19 cellular contexts compared by ENCODE assay signal in the genomic region with DNA sequence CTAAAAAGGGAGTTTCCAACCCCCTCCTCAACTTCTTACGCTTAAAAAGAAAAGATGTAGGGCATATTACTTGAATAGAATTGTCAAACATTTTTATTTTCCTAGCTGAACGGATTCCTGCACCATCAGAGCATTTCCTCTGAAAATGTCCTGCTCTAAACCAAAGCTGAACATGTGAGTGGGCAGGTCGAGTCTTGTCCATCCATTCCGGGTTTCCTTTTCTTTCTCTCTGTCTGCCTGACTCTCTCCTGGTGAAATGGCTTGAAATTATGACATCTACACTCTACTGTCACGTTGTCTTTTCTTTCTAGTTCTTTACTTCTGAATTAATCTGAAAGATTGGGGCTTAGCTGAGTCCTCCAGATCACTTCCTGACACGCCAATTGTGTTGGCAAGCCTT. TPM values are rescaled to one million over a fixed set of nuclear protein-coding genes. Genes with fewer than 3 reads are reported as not detected.
"Had no signal": no experiment of that assay in that cellular context is flagged by ENCODE, and none has a peak within 500 bp of the region (broad histone marks: within the 10 kb centered on the region; RNA-seq: fewer than 3 reads in every experiment).

No MANE protein-coding gene starts in this region.

- H3K27ac Mint-ChIP-seq: activated CD4-positive, alpha-beta T cell treated with anti-CD3 and anti-CD28 coated beads, Interleukin-2, amount 10 ng/mL, durations not matched to agents 24 days and 14 days; activated naive CD4-positive, alpha-beta T cell treated with anti-CD3 and anti-CD28 coated beads, Interleukin-2, amount 10 ng/mL, durations not matched to agents 7 days and 5 days; activated T-helper 17 cell treated with anti-CD3 and anti-CD28 coated beads, Interleukin-2, amount 50 U/mL, for 72 hours; effector memory CD8-positive, alpha-beta T cell; natural killer cell; progenitor cell of endocrine pancreas; WTC11 had no signal

- H3K27ac ChIP-seq: esophagus muscularis mucosa, heart left ventricle, right lobe of liver, upper lobe of left lung had no signal

- H3K36me3 Mint-ChIP-seq: activated naive CD4-positive, alpha-beta T cell treated with anti-CD3 and anti-CD28 coated beads, Interleukin-2, amount 10 ng/mL, durations not matched to agents 7 days and 5 days; natural killer cell; WTC11 had no signal

- H3K9me3 Mint-ChIP-seq: activated CD4-positive, alpha-beta T cell treated with anti-CD3 and anti-CD28 coated beads, Interleukin-2, amount 10 ng/mL, durations not matched to agents 24 days and 14 days; activated naive CD4-positive, alpha-beta T cell treated with anti-CD3 and anti-CD28 coated beads, Interleukin-2, amount 10 ng/mL, durations not matched to agents 7 days and 5 days; activated T-helper 17 cell treated with anti-CD3 and anti-CD28 coated beads, Interleukin-2, amount 50 U/mL, for 72 hours had no signal

- ATAC-seq: activated T-helper 17 cell treated with anti-CD3 and anti-CD28 coated beads, Interleukin-2, amount 50 U/mL, for 72 hours; effector memory CD8-positive, alpha-beta T cell; heart left ventricle; natural killer cell; WTC11 had no signal

- H3K4me3 ChIP-seq: esophagus muscularis mucosa, heart left ventricle, right lobe of liver, upper lobe of left lung had no signal

- H3K4me3 Mint-ChIP-seq: activated CD4-positive, alpha-beta T cell treated with anti-CD3 and anti-CD28 coated beads, Interleukin-2, amount 10 ng/mL, durations not matched to agents 24 days and 14 days; activated naive CD4-positive, alpha-beta T cell treated with anti-CD3 and anti-CD28 coated beads, Interleukin-2, amount 10 ng/mL, durations not matched to agents 7 days and 5 days; activated T-helper 17 cell treated with anti-CD3 and anti-CD28 coated beads, Interleukin-2, amount 50 U/mL, for 72 hours; central memory CD8-positive, alpha-beta T cell; effector memory CD8-positive, alpha-beta T cell; natural killer cell; WTC11 had no signal

- H3K4me1 Mint-ChIP-seq: activated CD4-positive, alpha-beta T cell treated with anti-CD3 and anti-CD28 coated beads, Interleukin-2, amount 10 ng/mL, durations not matched to agents 24 days and 14 days; activated naive CD4-positive, alpha-beta T cell treated with anti-CD3 and anti-CD28 coated beads, Interleukin-2, amount 10 ng/mL, durations not matched to agents 7 days and 5 days; activated T-helper 17 cell treated with anti-CD3 and anti-CD28 coated beads, Interleukin-2, amount 50 U/mL, for 72 hours; central memory CD8-positive, alpha-beta T cell; natural killer cell; WTC11 had no signal

- H3K27me3 ChIP-seq: right lobe of liver, upper lobe of left lung had no signal

- H3K4me1 ChIP-seq: esophagus muscularis mucosa, heart left ventricle, right lobe of liver, upper lobe of left lung had no signal

- H3K9me3 ChIP-seq: esophagus muscularis mucosa, heart left ventricle, right lobe of liver, upper lobe of left lung had no signal

- H3K36me3 ChIP-seq: esophagus muscularis mucosa, heart left ventricle, right lobe of liver, upper lobe of left lung had no signal

- DNase-seq: activated CD4-positive, alpha-beta T cell treated with anti-CD3 and anti-CD28 coated beads, Interleukin-2, amount 10 ng/mL, durations not matched to agents 24 days and 14 days; activated CD8-positive, alpha-beta memory T cell treated with anti-CD3 and anti-CD28 coated beads for 24 hours; activated naive CD4-positive, alpha-beta T cell treated with anti-CD3 and anti-CD28 coated beads, Interleukin-2, amount 10 ng/mL, durations not matched to agents 7 days and 5 days; effector memory CD8-positive, alpha-beta T cell; foreskin melanocyte; heart left ventricle; natural killer cell; nucleus accumbens; right lobe of liver; stimulated activated CD4-positive, alpha-beta T cell treated with anti-CD3 and anti-CD28 coated beads, Interleukin-2, amount 100 ng/mL, for 24 hours; stimulated activated naive CD4-positive, alpha-beta T cell; substantia nigra; T-helper 1 cell; upper lobe of left lung had no signal

- H3K27me3 Mint-ChIP-seq: activated naive CD4-positive, alpha-beta T cell treated with anti-CD3 and anti-CD28 coated beads, Interleukin-2, amount 10 ng/mL, durations not matched to agents 7 days and 5 days had no signal

RNA-seq across cellular contexts. Expression of gene PTPN3, which starts 39.2 kb away (rescaled TPM):
- total RNA-seq: natural killer cell had no signal
